In genomic region chr1:108665047-108665446, GRCh38 we compare ENCODE assay signal across 34 cellular contexts. TPM values are rescaled to one million over a fixed set of nuclear protein-coding genes. Genes with fewer than 3 reads are reported as not detected.
"Had no signal": no experiment of that assay in that cellular context is flagged by ENCODE, and none has a peak within 500 bp of the region (broad histone marks: within the 10 kb centered on the region; RNA-seq: fewer than 3 reads in every experiment).

No MANE protein-coding gene starts in this region.

- ATAC-seq: activated CD8-positive, alpha-beta memory T cell treated with anti-CD3 and anti-CD28 coated beads, Interleukin-2, amount 10 ng/mL, durations not matched to agents 7 days and 5 days; activated naive CD8-positive, alpha-beta T cell treated with anti-CD3 and anti-CD28 coated beads, Interleukin-2, amount 50 U/mL, for 24 hours had no signal

- H3K27me3 ChIP-seq: brain microvascular endothelial cell, MG63, Peyer's patch had no signal

- DNase-seq: activated CD4-positive, alpha-beta memory T cell treated with anti-CD3 and anti-CD28 coated beads, Interleukin-2, amount 10 ng/mL, durations not matched to agents 7 days and 5 days; activated CD4-positive, alpha-beta T cell treated with anti-CD3 and anti-CD28 coated beads for 1 hour; activated CD4-positive, alpha-beta T cell treated with anti-CD3 and anti-CD28 coated beads for 48 hours; activated CD4-positive, CD25-positive, alpha-beta regulatory T cell; activated CD8-positive, alpha-beta memory T cell treated with anti-CD3 and anti-CD28 coated beads for 24 hours; activated CD8-positive, alpha-beta memory T cell treated with anti-CD3 and anti-CD28 coated beads, Interleukin-2, amount 10 ng/mL, durations not matched to agents 7 days and 5 days; activated CD8-positive, alpha-beta memory T cell treated with anti-CD3 and anti-CD28 coated beads, Interleukin-2, amount 50 U/mL, for 48 hours; activated effector memory CD4-positive, alpha-beta T cell treated with Interleukin-2 at 50 U/mL for 16 hours; activated naive CD4-positive, alpha-beta T cell treated with anti-CD3 and anti-CD28 coated beads, Interleukin-2, amount 10 ng/mL, durations not matched to agents 7 days and 5 days; activated naive CD8-positive, alpha-beta T cell treated with anti-CD3 and anti-CD28 coated beads, Interleukin-2, amount 50 U/mL, for 24 hours; activated T-cell treated with anti-CD3 and anti-CD28 coated beads, Interleukin-2, amount 50 U/mL, for 48 hours; anterior cingulate cortex; brain microvascular endothelial cell; central memory CD4-positive, alpha-beta T cell; KG1; NCI-H1092 treated with DMSO at 0.1 percent for 48 hours; NCI-H1417; NCI-H187 treated with DMSO at 0.1 percent for 48 hours; NCI-H2081; NCI-H2171 treated with DMSO at 0.1 percent for 48 hours; NCI-H2227 treated with DMSO at 0.1 percent for 48 hours; NCI-H524; NCI-H69; NK-92 treated with Interleukin-12 subunit alpha and Interleukin-12 subunit beta, amount 100 ng/mL, for 24 hours; PC-3; Peyer's patch; RPMI8226; SHP77 treated with DMSO at 0.1 percent for 48 hours; SK-N-SH; T-helper 1 cell; T1000; WERI-Rb-1 had no signal

- H3K9me3 ChIP-seq: MG63, Peyer's patch, SK-N-SH had no signal

- H3K36me3 ChIP-seq: brain microvascular endothelial cell, MG63, Peyer's patch, SJSA1, WERI-Rb-1 had no signal

- H3K4me2 ChIP-seq: SK-N-SH had no signal

- H3K4me3 ChIP-seq: MG63, Peyer's patch, SJSA1 had no signal

- H3K27ac ChIP-seq: brain microvascular endothelial cell, Peyer's patch, SJSA1, WERI-Rb-1 had no signal

- H3K9ac ChIP-seq: SK-N-SH had no signal

RNA-seq across cellular contexts. Expression of gene FNDC7, which starts 47.7 kb away (rescaled TPM):
- total RNA-seq: activated CD8-positive, alpha-beta memory T cell treated with anti-CD3 and anti-CD28 coated beads, Interleukin-2, amount 10 ng/mL, durations not matched to agents 7 days and 5 days; PC-3; Peyer's patch; SJSA1 had no signal
